8 cellular contexts compared by ENCODE assay signal in genomic region chr3:50088725-50089602, GRCh38. TPM values are rescaled to one million over a fixed set of nuclear protein-coding genes. Genes with fewer than 3 reads are reported as not detected.
A peak's percentile ranks its signal among the peaks of the same experiment; 100 is the strongest.
DNase-seq lines count a peak whose midpoint lies in the region; ATAC-seq and TF ChIP-seq lines count a peak whose summit lies in the region.

Gene RBM5 (plus strand): TSS chr3:50088919. CDS start chr3:50090435, 1,516 bp downstream.

- peaks cover 8% of the 10 kb centered on the region for H3K4me1 ChIP-seq in thymus (ENCODE audit: control insufficient read depth, insufficient read depth, low read length)

- ATAC-seq in HG02610 (IDR thresholded peaks at IDR 0.05; ENCODE audit: unreplicated experiment): peak; percentile 98
- ATAC-seq in activated naive CD8-positive, alpha-beta T cell treated with anti-CD3 and anti-CD28 coated beads, Interleukin-2, amount 10 ng/mL, durations not matched to agents 7 days and 5 days (ENCODE audit: low read depth): peak; percentile 99

- no peaks in the 10 kb centered on the region for H3K27me3 Mint-ChIP-seq in activated naive CD8-positive, alpha-beta T cell treated with anti-CD3 and anti-CD28 coated beads, Interleukin-2, amount 10 ng/mL, durations not matched to agents 7 days and 5 days
- no peaks in the 10 kb centered on the region for H3K27me3 Mint-ChIP-seq in osteocyte (ENCODE audit: unreplicated experiment)

- peak; percentile 76 for DNase-seq in NCI-H1105 (lab: John Stamatoyannopoulos, UW)
- peak; percentile 89 for DNase-seq in activated naive CD8-positive, alpha-beta T cell treated with anti-CD3 and anti-CD28 coated beads, Interleukin-2, amount 10 ng/mL, durations not matched to agents 7 days and 5 days
- peak; percentile 89 to 98 (median 95) for DNase-seq in head of caudate nucleus
- DNase-seq in osteocyte (ENCODE audit: extremely low spot score, unreplicated experiment): peak; percentile 97

- H3K27ac Mint-ChIP-seq in activated naive CD8-positive, alpha-beta T cell treated with anti-CD3 and anti-CD28 coated beads, Interleukin-2, amount 10 ng/mL, durations not matched to agents 7 days and 5 days: peak within 1 kb of the TSS; percentile 95
- peak within 1 kb of the TSS; percentile 99 for H3K27ac Mint-ChIP-seq in osteocyte (ENCODE audit: unreplicated experiment)

- H3K79me2 ChIP-seq in SU-DHL-6 (ENCODE audit: insufficient read depth, low read length): peaks cover 32% of the 10 kb centered on the region

- H3K4me1 Mint-ChIP-seq in activated naive CD8-positive, alpha-beta T cell treated with anti-CD3 and anti-CD28 coated beads, Interleukin-2, amount 10 ng/mL, durations not matched to agents 7 days and 5 days: peaks cover 24% of the 10 kb centered on the region
- peaks cover 23% of the 10 kb centered on the region for H3K4me1 Mint-ChIP-seq in osteocyte (ENCODE audit: unreplicated experiment)

- H3K4me3 ChIP-seq in GM08714 (ENCODE audit: low read length) (peak within 1 kb of the TSS; percentile 93), SU-DHL-6 (ENCODE audit: insufficient read depth, low read length, poor library complexity, severe bottlenecking) (peak within 1 kb of the TSS; percentile 95), thymus (ENCODE audit: low read length) (peak within 1 kb of the TSS; percentile 82)

- H3K9me3 ChIP-seq in SU-DHL-6 (ENCODE audit: insufficient read depth, low read length) (no peaks in the 10 kb centered on the region), thymus (ENCODE audit: control insufficient read depth) (no peaks in the 10 kb centered on the region)

- POLR2A ChIA-PET in activated naive CD8-positive, alpha-beta T cell treated with anti-CD3 and anti-CD28 coated beads, Interleukin-2, amount 10 ng/mL, durations not matched to agents 7 days and 5 days (lab: Charles Lee): interaction anchor here (0.5 to 1.8 kb wide), 8 partner anchors 13 to 284 kb away, joined by 3 to 10 read pairs (median 3); partner anchors contain the start of genes RBM6 and UBA7

- no peaks in the 10 kb centered on the region; the same call in 1 of the 2 replicates for H4K20me1 ChIP-seq in SU-DHL-6 (ENCODE audit: low read depth, low read length)

- H3K36me3 Mint-ChIP-seq in activated naive CD8-positive, alpha-beta T cell treated with anti-CD3 and anti-CD28 coated beads, Interleukin-2, amount 10 ng/mL, durations not matched to agents 7 days and 5 days: peaks cover 22% of the 10 kb centered on the region
- H3K36me3 Mint-ChIP-seq in osteocyte (ENCODE audit: unreplicated experiment): peaks cover 28% of the 10 kb centered on the region

- H3K27ac ChIP-seq in SU-DHL-6 (ENCODE audit: low read depth, low read length) (peak within 1 kb of the TSS; percentile 71), thymus (ENCODE audit: low read depth) (peak within 1 kb of the TSS; percentile 90)

- H3K4me2 ChIP-seq in SU-DHL-6 (ENCODE audit: low read depth, low read length, poor library complexity, severe bottlenecking): peak within 1 kb of the TSS; percentile 89

- H3K9me2 ChIP-seq in SU-DHL-6 (replicated peaks; ENCODE audit: insufficient read depth, low read length): no peaks in the 10 kb centered on the region

- WGBS in thymus: under 1% methylated on average over 61 of the region's 61 CpGs

- H3F3A ChIP-seq in SU-DHL-6 (ENCODE audit: insufficient read depth): no peaks in the 10 kb centered on the region

- no peaks in the 10 kb centered on the region for H3K9me3 Mint-ChIP-seq in activated naive CD8-positive, alpha-beta T cell treated with anti-CD3 and anti-CD28 coated beads, Interleukin-2, amount 10 ng/mL, durations not matched to agents 7 days and 5 days
- no peaks in the 10 kb centered on the region for H3K9me3 Mint-ChIP-seq in osteocyte (ENCODE audit: unreplicated experiment)

- H2AFZ ChIP-seq in SU-DHL-6 (ENCODE audit: low read depth, low read length, severe bottlenecking): peak within 1 kb of the TSS; percentile 91

- intact Hi-C loops in head of caudate nucleus (cut with DNase I): no loop called here

- peak within 1 kb of the TSS; percentile 98 for H3K9ac ChIP-seq in SU-DHL-6 (ENCODE audit: low read length)

- no peak for TF ChIP-seq CTCF in SU-DHL-6 (IDR thresholded peaks at IDR 0.05; ENCODE audit: insufficient read depth, low read length, poor library complexity, severe bottlenecking)
- TF ChIP-seq CTCF in osteocyte (IDR thresholded peaks at IDR 0.05): no peak

- H3K36me3 ChIP-seq in SU-DHL-6 (ENCODE audit: low read length) (peaks cover 27% of the 10 kb centered on the region; the same call in 1 of the 2 replicates), thymus (ENCODE audit: control insufficient read depth, insufficient read depth) (peaks cover 32% of the 10 kb centered on the region)

- H3K4me3 Mint-ChIP-seq in activated naive CD8-positive, alpha-beta T cell treated with anti-CD3 and anti-CD28 coated beads, Interleukin-2, amount 10 ng/mL, durations not matched to agents 7 days and 5 days: peak within 1 kb of the TSS; percentile 95
- H3K4me3 Mint-ChIP-seq in osteocyte (ENCODE audit: unreplicated experiment): peak within 1 kb of the TSS; percentile 98

- H3K27me3 ChIP-seq in SU-DHL-6 (ENCODE audit: low read length) (no peaks in the 10 kb centered on the region), thymus (ENCODE audit: control insufficient read depth, insufficient read depth) (no peaks in the 10 kb centered on the region)

RNA-seq across cellular contexts. Expression of gene RBM5, which starts in this region (rescaled TPM):
- 100 to 1,000 TPM; 256 to 257 TPM for total RNA-seq in activated naive CD8-positive, alpha-beta T cell treated with anti-CD3 and anti-CD28 coated beads, Interleukin-2, amount 10 ng/mL, durations not matched to agents 7 days and 5 days
- total RNA-seq in osteocyte: 213 and 225 TPM in 2 replicates
- 219 TPM for polyA plus RNA-seq in thymus

Comparison
In these comparisons a context has a peak if more than half of its experiments do, and no peak if none do; other contexts are left out.
1. Peak in every context shown above with its lines: DNase-seq, ATAC-seq, H3K4me3 ChIP-seq and H3K27ac ChIP-seq.